8 cellular contexts compared by ENCODE assay signal in the genomic region with DNA sequence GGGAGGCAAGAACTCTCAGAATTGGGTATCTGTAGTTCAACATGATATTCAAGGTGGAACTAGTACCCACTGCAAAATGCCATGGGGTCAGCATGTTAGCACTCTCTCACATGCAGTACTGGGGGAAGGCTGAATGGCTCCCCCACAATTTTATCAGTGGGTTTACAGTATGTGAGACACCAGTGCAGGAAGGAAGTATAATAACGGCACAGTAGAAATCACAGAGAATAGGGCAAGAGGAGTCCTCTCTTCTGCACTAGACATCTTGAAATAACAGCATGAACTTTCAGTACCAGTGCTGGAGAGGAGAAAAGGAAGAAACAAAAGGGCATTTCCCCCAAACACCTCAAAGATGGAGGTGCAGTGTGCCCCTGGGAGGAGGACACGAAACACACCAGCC. TPM values are rescaled to one million over a fixed set of nuclear protein-coding genes. Genes with fewer than 3 reads are reported as not detected.
DNase-seq lines count a peak whose midpoint lies in the region; ATAC-seq and TF ChIP-seq lines count a peak whose summit lies in the region.

No MANE protein-coding gene starts in this region.

- peaks cover 49% of the 10 kb centered on the region for H3K4me1 Mint-ChIP-seq in GM23338

- H3K27ac ChIP-seq in GM23338 (ENCODE audit: low read depth) (peak overlapping the region; percentile 97), SU-DHL-6 (ENCODE audit: low read depth, low read length) (peak overlapping the region; percentile 71), epithelial cell of prostate (peak overlapping the region; percentile 81)

- H4K20me1 ChIP-seq in GM23338 (replicated peaks; ENCODE audit: insufficient read depth), result peaks cover 25% of the 10 kb centered on the region
- peaks cover 16% of the 10 kb centered on the region; the same call in 1 of the 2 replicates for H4K20me1 ChIP-seq in SU-DHL-6 (ENCODE audit: low read depth, low read length)

- peaks cover 71% of the 10 kb centered on the region for H3K36me3 Mint-ChIP-seq in GM23338 (ENCODE audit: low read depth)

- H3K27ac Mint-ChIP-seq in GM23338, result peak overlapping the region; percentile 97

- peaks cover 7% of the 10 kb centered on the region for H3K9me3 Mint-ChIP-seq in GM23338

- no peak; the same call in 2 of the 3 replicates for ATAC-seq in GM23338
- ATAC-seq in GM18505 (IDR thresholded peaks at IDR 0.05; ENCODE audit: unreplicated experiment), result no peak
- no peak for ATAC-seq in HG03039 (IDR thresholded peaks at IDR 0.05; ENCODE audit: unreplicated experiment)

- H3K79me2 ChIP-seq in GM23338 (replicated peaks; ENCODE audit: insufficient read depth), result peaks cover 25% of the 10 kb centered on the region
- H3K79me2 ChIP-seq in SU-DHL-6 (ENCODE audit: insufficient read depth, low read length), result peaks cover 8% of the 10 kb centered on the region; the same call in 1 of the 2 replicates

- H3K36me3 ChIP-seq in GM23338 (ENCODE audit: insufficient read depth) (peaks cover 35% of the 10 kb centered on the region), SU-DHL-6 (ENCODE audit: low read length) (peaks cover 20% of the 10 kb centered on the region), skeletal muscle satellite cell (ENCODE audit: insufficient read depth, low read length) (peaks cover 50% of the 10 kb centered on the region)

- peak overlapping the region; percentile 97 for H3K4me2 ChIP-seq in GM23338
- peak overlapping the region; percentile 83 for H3K4me2 ChIP-seq in SU-DHL-6 (ENCODE audit: low read depth, low read length, poor library complexity, severe bottlenecking)
- peak overlapping the region; percentile 94 for H3K4me2 ChIP-seq in skeletal muscle satellite cell (ENCODE audit: low read length)

- TF ChIP-seq CTCF in GM23338 (conservative IDR thresholded peaks at IDR 0.05; ENCODE audit: low read depth in 2 of 2) (no peak), SU-DHL-6 (IDR thresholded peaks at IDR 0.05; ENCODE audit: insufficient read depth, low read length, poor library complexity, severe bottlenecking) (no peak)

- H3K27me3 ChIP-seq in GM23338 (ENCODE audit: insufficient read depth) (no peaks in the 10 kb centered on the region), SU-DHL-6 (ENCODE audit: low read length) (no peaks in the 10 kb centered on the region), skeletal muscle satellite cell (ENCODE audit: control insufficient read depth, insufficient read depth, low read length) (no peaks in the 10 kb centered on the region)

- H3K4me1 ChIP-seq in GM23338 (ENCODE audit: insufficient read depth) (peaks cover 5% of the 10 kb centered on the region; the same call in 1 of the 2 replicates), skeletal muscle satellite cell (ENCODE audit: control insufficient read depth, insufficient read depth, low read length) (peaks cover 31% of the 10 kb centered on the region)

- H3K9ac ChIP-seq in SU-DHL-6 (ENCODE audit: low read length), result peak overlapping the region; percentile 85
- H3K9ac ChIP-seq in skeletal muscle satellite cell (ENCODE audit: low read depth, low read length), result peak overlapping the region; percentile 95

- H3K9me2 ChIP-seq in GM23338 (ENCODE audit: insufficient read depth) (no peaks in the 10 kb centered on the region), SU-DHL-6 (replicated peaks; ENCODE audit: insufficient read depth, low read length) (no peaks in the 10 kb centered on the region)

- no peak for TF ChIP-seq POLR2A in GM18505 (IDR thresholded peaks at IDR 0.05; ENCODE audit: borderline replicate concordance, extremely low read depth, insufficient read depth, insufficient read length)

- H2AFZ ChIP-seq in GM23338 (no peak overlapping the region), SU-DHL-6 (ENCODE audit: low read depth, low read length, severe bottlenecking) (no peak overlapping the region)

- peak overlapping the region; percentile 96 for H3K4me3 Mint-ChIP-seq in GM23338

- peaks cover 51% of the 10 kb centered on the region for H3K27me3 Mint-ChIP-seq in GM23338 (ENCODE audit: insufficient read depth, low read depth, poor library complexity)

- no peak for DNase-seq in GM23338 (ENCODE audit: low spot score)
- DNase-seq in epithelial cell of prostate (ENCODE audit: low read depth, low spot score), result no peak
- no peak for DNase-seq in NCI-H1694 treated with DMSO at 0.1 percent for 48 hours (lab: John Stamatoyannopoulos, UW)
- DNase-seq in activated CD4-positive, CD25-positive, alpha-beta regulatory T cell treated with anti-CD3 and anti-CD28 coated beads, Interleukin-2, amount 50 U/mL, for 72 hours, result no peak

- H3K4me3 ChIP-seq in GM23338 (peak overlapping the region; percentile 94), SU-DHL-6 (ENCODE audit: insufficient read depth, low read length, poor library complexity, severe bottlenecking) (peak overlapping the region; percentile 81), skeletal muscle satellite cell (ENCODE audit: low read length) (peak overlapping the region; percentile 92)

- H3K9me3 ChIP-seq in SU-DHL-6 (ENCODE audit: insufficient read depth, low read length) (no peaks in the 10 kb centered on the region), skeletal muscle satellite cell (replicated peaks; ENCODE audit: low read length) (no peaks in the 10 kb centered on the region)

- H3F3A ChIP-seq in GM23338 (replicated peaks; ENCODE audit: low read depth), result peaks cover 56% of the 10 kb centered on the region
- peaks cover 79% of the 10 kb centered on the region for H3F3A ChIP-seq in SU-DHL-6 (ENCODE audit: insufficient read depth)

TF ChIP-seq in GM23338, 12 proteins besides CTCF, POLR2A, EP300 and RAD21 (continues in another document):
- TF ChIP-seq ZNF331 (CRISPR knock-in tag; IDR thresholded peaks at IDR 0.05; ENCODE audit: low read depth) (no peak), EZH2 (IDR thresholded peaks at IDR 0.05; ENCODE audit: low read depth, unreplicated experiment) (no peak), ZNF114 (CRISPR knock-in tag; IDR thresholded peaks at IDR 0.05) (no peak), POLR2AphosphoS5 (IDR thresholded peaks at IDR 0.05; ENCODE audit: low read depth) (no peak), NANOG (IDR thresholded peaks at IDR 0.05; ENCODE audit: borderline replicate concordance) (no peak), STAT1 (IDR thresholded peaks at IDR 0.05; ENCODE audit: unreplicated experiment) (no peak)
- TF ChIP-seq, protein P1, sequence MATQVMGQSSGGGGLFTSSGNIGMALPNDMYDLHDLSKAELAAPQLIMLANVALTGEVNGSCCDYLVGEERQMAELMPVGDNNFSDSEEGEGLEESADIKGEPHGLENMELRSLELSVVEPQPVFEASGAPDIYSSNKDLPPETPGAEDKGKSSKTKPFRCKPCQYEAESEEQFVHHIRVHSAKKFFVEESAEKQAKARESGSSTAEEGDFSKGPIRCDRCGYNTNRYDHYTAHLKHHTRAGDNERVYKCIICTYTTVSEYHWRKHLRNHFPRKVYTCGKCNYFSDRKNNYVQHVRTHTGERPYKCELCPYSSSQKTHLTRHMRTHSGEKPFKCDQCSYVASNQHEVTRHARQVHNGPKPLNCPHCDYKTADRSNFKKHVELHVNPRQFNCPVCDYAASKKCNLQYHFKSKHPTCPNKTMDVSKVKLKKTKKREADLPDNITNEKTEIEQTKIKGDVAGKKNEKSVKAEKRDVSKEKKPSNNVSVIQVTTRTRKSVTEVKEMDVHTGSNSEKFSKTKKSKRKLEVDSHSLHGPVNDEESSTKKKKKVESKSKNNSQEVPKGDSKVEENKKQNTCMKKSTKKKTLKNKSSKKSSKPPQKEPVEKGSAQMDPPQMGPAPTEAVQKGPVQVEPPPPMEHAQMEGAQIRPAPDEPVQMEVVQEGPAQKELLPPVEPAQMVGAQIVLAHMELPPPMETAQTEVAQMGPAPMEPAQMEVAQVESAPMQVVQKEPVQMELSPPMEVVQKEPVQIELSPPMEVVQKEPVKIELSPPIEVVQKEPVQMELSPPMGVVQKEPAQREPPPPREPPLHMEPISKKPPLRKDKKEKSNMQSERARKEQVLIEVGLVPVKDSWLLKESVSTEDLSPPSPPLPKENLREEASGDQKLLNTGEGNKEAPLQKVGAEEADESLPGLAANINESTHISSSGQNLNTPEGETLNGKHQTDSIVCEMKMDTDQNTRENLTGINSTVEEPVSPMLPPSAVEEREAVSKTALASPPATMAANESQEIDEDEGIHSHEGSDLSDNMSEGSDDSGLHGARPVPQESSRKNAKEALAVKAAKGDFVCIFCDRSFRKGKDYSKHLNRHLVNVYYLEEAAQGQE (IDR thresholded peaks at IDR 0.05; ENCODE audit: unreplicated experiment), result no peak

RNA-seq across cellular contexts. Expression of a gene that starts 1.5 kb away (rescaled TPM):
- 30.5 and 30.9 TPM in 2 replicates for total RNA-seq in GM23338 (2014; rRNA removed; shearing (Covaris generic))
- 14.0 and 14.7 TPM in 2 replicates for polyA plus RNA-seq in GM23338 (2016; fragmentation: Nextera tagmentation; extraction: Ambion mirVana)
- total RNA-seq in skeletal muscle satellite cell (2012; rRNA removed), result 71.2 and 86.7 TPM in 2 replicates

RNA-seq across cellular contexts. Expression of a gene that starts 8.9 kb away (rescaled TPM):
- 2,361 and 2,444 TPM in 2 replicates for total RNA-seq in GM23338 (2014; rRNA removed; shearing (Covaris generic))
- polyA plus RNA-seq in GM23338 (2016; fragmentation: Nextera tagmentation; extraction: Ambion mirVana), result 1,345 and 1,425 TPM in 2 replicates
- 1,060 and 1,062 TPM in 2 replicates for total RNA-seq in skeletal muscle satellite cell (2012; rRNA removed)

RNA-seq across cellular contexts. Expression of a gene that starts 9.5 kb away (rescaled TPM):
- total RNA-seq in GM23338 (2014; rRNA removed; shearing (Covaris generic)), result 19.8 and 25.9 TPM in 2 replicates
- polyA plus RNA-seq in GM23338 (2016; fragmentation: Nextera tagmentation; extraction: Ambion mirVana), result 12.8 and 14.6 TPM in 2 replicates
- total RNA-seq in skeletal muscle satellite cell (2012; rRNA removed), result 6.6 and 12.7 TPM in 2 replicates

RNA-seq across cellular contexts. Expression of a gene that starts 14.4 kb away (rescaled TPM):
- 11.5 and 14.6 TPM in 2 replicates for total RNA-seq in GM23338 (2014; rRNA removed; shearing (Covaris generic))
- polyA plus RNA-seq in GM23338 (2016; fragmentation: Nextera tagmentation; extraction: Ambion mirVana), result 0.91 and 1.5 TPM in 2 replicates
- total RNA-seq in skeletal muscle satellite cell (2012; rRNA removed), result not detected in 2 replicates

RNA-seq across cellular contexts. Expression of a gene that starts 32.5 kb away (rescaled TPM):
- total RNA-seq in GM23338 (2014; rRNA removed; shearing (Covaris generic)), result 149 and 169 TPM in 2 replicates
- polyA plus RNA-seq in GM23338 (2016; fragmentation: Nextera tagmentation; extraction: Ambion mirVana), result 67.6 and 73.1 TPM in 2 replicates
- 9.4 and 17.7 TPM in 2 replicates for total RNA-seq in skeletal muscle satellite cell (2012; rRNA removed)
